In the genomic region with DNA sequence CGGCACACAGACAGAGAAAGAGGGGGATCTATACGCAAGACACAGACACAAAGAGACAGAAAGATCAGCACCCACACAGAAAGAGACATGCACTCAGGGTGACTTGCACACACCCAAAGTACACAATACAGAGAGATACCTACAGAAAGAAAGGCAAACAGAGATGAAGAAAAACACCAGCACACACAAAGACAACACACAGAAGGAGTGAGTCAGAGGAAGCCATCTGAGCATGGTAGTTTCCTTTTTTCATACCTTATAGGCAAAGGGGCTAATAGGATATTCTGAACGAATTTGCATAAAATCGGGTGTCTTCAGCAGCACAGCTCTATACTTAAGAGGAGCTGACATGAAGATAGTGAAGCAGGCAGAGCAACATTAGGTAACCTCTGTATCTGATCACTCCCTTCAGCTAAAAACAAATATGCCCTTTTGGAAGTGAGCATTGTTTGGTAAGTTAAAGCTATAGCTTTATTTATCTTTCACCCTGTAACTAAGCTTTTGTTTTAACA, we compare ENCODE assay signal across 1 cellular context.
TF ChIP-seq lines count a peak whose summit lies in the region.

No MANE protein-coding gene starts in this region.

TF ChIP-seq in HepG2, 621 proteins besides CTCF, POLR2A, EP300 and RAD21 (continued from another document and continues in another):
- no peak for TF ChIP-seq ELF4 (CRISPR knock-in tag; IDR thresholded peaks at IDR 0.05; ENCODE audit: borderline replicate concordance)
- TF ChIP-seq, protein P1, sequence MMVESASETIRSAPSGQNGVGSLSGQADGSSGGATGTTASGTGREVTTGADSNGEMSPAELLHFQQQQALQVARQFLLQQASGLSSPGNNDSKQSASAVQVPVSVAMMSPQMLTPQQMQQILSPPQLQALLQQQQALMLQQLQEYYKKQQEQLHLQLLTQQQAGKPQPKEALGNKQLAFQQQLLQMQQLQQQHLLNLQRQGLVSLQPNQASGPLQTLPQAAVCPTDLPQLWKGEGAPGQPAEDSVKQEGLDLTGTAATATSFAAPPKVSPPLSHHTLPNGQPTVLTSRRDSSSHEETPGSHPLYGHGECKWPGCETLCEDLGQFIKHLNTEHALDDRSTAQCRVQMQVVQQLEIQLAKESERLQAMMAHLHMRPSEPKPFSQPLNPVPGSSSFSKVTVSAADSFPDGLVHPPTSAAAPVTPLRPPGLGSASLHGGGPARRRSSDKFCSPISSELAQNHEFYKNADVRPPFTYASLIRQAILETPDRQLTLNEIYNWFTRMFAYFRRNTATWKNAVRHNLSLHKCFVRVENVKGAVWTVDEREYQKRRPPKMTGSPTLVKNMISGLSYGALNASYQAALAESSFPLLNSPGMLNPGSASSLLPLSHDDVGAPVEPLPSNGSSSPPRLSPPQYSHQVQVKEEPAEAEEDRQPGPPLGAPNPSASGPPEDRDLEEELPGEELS (CRISPR knock-in tag; IDR thresholded peaks at IDR 0.05) = peak; percentile 82
- TF ChIP-seq NONO (IDR thresholded peaks at IDR 0.05) = no peak
- TF ChIP-seq NONO (CRISPR knock-in tag; conservative IDR thresholded peaks at IDR 0.05) = no peak
- TF ChIP-seq ZNF607 (CRISPR knock-in tag; IDR thresholded peaks at IDR 0.05; ENCODE audit: borderline replicate concordance) = no peak
- TF ChIP-seq, protein P2, sequence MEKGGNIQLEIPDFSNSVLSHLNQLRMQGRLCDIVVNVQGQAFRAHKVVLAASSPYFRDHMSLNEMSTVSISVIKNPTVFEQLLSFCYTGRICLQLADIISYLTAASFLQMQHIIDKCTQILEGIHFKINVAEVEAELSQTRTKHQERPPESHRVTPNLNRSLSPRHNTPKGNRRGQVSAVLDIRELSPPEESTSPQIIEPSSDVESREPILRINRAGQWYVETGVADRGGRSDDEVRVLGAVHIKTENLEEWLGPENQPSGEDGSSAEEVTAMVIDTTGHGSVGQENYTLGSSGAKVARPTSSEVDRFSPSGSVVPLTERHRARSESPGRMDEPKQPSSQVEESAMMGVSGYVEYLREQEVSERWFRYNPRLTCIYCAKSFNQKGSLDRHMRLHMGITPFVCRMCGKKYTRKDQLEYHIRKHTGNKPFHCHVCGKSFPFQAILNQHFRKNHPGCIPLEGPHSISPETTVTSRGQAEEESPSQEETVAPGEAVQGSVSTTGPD (CRISPR knock-in tag; IDR thresholded peaks at IDR 0.05) = no peak
- no peak for TF ChIP-seq CENPX (CRISPR knock-in tag; IDR thresholded peaks at IDR 0.05)
- no peak for TF ChIP-seq REL (CRISPR knock-in tag; conservative IDR thresholded peaks at IDR 0.05)
- TF ChIP-seq RXRA (CRISPR knock-in tag; IDR thresholded peaks at IDR 0.05) = no peak
- no peak for TF ChIP-seq YEATS2 (CRISPR knock-in tag; IDR thresholded peaks at IDR 0.05; ENCODE audit: borderline replicate concordance)
- TF ChIP-seq RFXAP (CRISPR knock-in tag; IDR thresholded peaks at IDR 0.05; ENCODE audit: borderline replicate concordance) = no peak
- TF ChIP-seq ZFP37 (CRISPR knock-in tag; IDR thresholded peaks at IDR 0.05; ENCODE audit: borderline replicate concordance) = no peak
- TF ChIP-seq, protein P3, sequence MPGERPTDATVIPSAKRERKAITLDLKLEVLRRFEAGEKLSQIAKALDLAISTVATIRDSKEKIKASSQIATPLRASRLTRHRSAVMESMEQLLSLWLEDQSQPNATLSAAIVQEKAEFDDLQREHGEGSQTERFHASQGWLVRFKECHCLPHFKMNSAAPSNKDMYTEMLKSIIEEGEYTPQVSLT (CRISPR knock-in tag; IDR thresholded peaks at IDR 0.05; ENCODE audit: borderline replicate concordance, low read depth) = no peak
- no peak for TF ChIP-seq ZNF788 (CRISPR knock-in tag; IDR thresholded peaks at IDR 0.05; ENCODE audit: borderline replicate concordance)
- no peak for TF ChIP-seq YY1 (IDR thresholded peaks at IDR 0.05; ENCODE audit: insufficient read depth, insufficient replicate concordance, low read depth, low read length)
- peak; percentile 52; the same call in 1 of the 2 replicates for TF ChIP-seq ETV5 (CRISPR knock-in tag; IDR thresholded peaks at IDR 0.05; ENCODE audit: borderline replicate concordance)
- TF ChIP-seq, protein P4, sequence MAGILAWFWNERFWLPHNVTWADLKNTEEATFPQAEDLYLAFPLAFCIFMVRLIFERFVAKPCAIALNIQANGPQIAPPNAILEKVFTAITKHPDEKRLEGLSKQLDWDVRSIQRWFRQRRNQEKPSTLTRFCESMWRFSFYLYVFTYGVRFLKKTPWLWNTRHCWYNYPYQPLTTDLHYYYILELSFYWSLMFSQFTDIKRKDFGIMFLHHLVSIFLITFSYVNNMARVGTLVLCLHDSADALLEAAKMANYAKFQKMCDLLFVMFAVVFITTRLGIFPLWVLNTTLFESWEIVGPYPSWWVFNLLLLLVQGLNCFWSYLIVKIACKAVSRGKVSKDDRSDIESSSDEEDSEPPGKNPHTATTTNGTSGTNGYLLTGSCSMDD (CRISPR knock-in tag; IDR thresholded peaks at IDR 0.05) = no peak
- TF ChIP-seq, protein P5, sequence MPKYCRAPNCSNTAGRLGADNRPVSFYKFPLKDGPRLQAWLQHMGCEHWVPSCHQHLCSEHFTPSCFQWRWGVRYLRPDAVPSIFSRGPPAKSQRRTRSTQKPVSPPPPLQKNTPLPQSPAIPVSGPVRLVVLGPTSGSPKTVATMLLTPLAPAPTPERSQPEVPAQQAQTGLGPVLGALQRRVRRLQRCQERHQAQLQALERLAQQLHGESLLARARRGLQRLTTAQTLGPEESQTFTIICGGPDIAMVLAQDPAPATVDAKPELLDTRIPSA (CRISPR knock-in tag; IDR thresholded peaks at IDR 0.05; ENCODE audit: borderline replicate concordance) = no peak
- TF ChIP-seq MXD4 (CRISPR knock-in tag; IDR thresholded peaks at IDR 0.05) = no peak
- no peak for TF ChIP-seq SALL2 (CRISPR knock-in tag; IDR thresholded peaks at IDR 0.05)
- peak; percentile 61 for TF ChIP-seq HNF4G (IDR thresholded peaks at IDR 0.05; ENCODE audit: borderline replicate concordance, low read depth, low read length)
- no peak for TF ChIP-seq HNF4G (CRISPR knock-in tag; IDR thresholded peaks at IDR 0.05; ENCODE audit: borderline replicate concordance, low read depth)
- TF ChIP-seq HOXA9 (CRISPR knock-in tag; IDR thresholded peaks at IDR 0.05; ENCODE audit: borderline replicate concordance) = no peak
- TF ChIP-seq CBFB (CRISPR knock-in tag; IDR thresholded peaks at IDR 0.05) = no peak
- TF ChIP-seq ZNF619 (CRISPR knock-in tag; IDR thresholded peaks at IDR 0.05) = no peak
- TF ChIP-seq ZFP36 (IDR thresholded peaks at IDR 0.05; ENCODE audit: borderline replicate concordance, low read depth, low read length, partially characterized antibody) = no peak
- TF ChIP-seq ZNF777 (CRISPR knock-in tag; IDR thresholded peaks at IDR 0.05) = no peak
- TF ChIP-seq, protein P6, sequence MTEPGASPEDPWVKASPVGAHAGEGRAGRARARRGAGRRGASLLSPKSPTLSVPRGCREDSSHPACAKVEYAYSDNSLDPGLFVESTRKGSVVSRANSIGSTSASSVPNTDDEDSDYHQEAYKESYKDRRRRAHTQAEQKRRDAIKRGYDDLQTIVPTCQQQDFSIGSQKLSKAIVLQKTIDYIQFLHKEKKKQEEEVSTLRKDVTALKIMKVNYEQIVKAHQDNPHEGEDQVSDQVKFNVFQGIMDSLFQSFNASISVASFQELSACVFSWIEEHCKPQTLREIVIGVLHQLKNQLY (CRISPR knock-in tag; IDR thresholded peaks at IDR 0.05) = peak; percentile 55; the same call in 1 of the 2 replicates
- TF ChIP-seq ATAD3A (CRISPR knock-in tag; IDR thresholded peaks at IDR 0.05) = no peak
- TF ChIP-seq, protein P7, sequence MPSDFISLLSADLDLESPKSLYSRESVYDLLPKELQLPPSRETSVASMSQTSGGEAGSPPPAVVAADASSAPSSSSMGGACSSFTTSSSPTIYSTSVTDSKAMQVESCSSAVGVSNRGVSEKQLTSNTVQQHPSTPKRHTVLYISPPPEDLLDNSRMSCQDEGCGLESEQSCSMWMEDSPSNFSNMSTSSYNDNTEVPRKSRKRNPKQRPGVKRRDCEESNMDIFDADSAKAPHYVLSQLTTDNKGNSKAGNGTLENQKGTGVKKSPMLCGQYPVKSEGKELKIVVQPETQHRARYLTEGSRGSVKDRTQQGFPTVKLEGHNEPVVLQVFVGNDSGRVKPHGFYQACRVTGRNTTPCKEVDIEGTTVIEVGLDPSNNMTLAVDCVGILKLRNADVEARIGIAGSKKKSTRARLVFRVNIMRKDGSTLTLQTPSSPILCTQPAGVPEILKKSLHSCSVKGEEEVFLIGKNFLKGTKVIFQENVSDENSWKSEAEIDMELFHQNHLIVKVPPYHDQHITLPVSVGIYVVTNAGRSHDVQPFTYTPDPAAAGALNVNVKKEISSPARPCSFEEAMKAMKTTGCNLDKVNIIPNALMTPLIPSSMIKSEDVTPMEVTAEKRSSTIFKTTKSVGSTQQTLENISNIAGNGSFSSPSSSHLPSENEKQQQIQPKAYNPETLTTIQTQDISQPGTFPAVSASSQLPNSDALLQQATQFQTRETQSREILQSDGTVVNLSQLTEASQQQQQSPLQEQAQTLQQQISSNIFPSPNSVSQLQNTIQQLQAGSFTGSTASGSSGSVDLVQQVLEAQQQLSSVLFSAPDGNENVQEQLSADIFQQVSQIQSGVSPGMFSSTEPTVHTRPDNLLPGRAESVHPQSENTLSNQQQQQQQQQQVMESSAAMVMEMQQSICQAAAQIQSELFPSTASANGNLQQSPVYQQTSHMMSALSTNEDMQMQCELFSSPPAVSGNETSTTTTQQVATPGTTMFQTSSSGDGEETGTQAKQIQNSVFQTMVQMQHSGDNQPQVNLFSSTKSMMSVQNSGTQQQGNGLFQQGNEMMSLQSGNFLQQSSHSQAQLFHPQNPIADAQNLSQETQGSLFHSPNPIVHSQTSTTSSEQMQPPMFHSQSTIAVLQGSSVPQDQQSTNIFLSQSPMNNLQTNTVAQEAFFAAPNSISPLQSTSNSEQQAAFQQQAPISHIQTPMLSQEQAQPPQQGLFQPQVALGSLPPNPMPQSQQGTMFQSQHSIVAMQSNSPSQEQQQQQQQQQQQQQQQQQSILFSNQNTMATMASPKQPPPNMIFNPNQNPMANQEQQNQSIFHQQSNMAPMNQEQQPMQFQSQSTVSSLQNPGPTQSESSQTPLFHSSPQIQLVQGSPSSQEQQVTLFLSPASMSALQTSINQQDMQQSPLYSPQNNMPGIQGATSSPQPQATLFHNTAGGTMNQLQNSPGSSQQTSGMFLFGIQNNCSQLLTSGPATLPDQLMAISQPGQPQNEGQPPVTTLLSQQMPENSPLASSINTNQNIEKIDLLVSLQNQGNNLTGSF (CRISPR knock-in tag; IDR thresholded peaks at IDR 0.05) = no peak
- no peak for TF ChIP-seq REPIN1 (CRISPR knock-in tag; IDR thresholded peaks at IDR 0.05; ENCODE audit: borderline replicate concordance, low read depth)
- no peak for TF ChIP-seq ETV6 (CRISPR knock-in tag; conservative IDR thresholded peaks at IDR 0.05)
- TF ChIP-seq, protein P8, sequence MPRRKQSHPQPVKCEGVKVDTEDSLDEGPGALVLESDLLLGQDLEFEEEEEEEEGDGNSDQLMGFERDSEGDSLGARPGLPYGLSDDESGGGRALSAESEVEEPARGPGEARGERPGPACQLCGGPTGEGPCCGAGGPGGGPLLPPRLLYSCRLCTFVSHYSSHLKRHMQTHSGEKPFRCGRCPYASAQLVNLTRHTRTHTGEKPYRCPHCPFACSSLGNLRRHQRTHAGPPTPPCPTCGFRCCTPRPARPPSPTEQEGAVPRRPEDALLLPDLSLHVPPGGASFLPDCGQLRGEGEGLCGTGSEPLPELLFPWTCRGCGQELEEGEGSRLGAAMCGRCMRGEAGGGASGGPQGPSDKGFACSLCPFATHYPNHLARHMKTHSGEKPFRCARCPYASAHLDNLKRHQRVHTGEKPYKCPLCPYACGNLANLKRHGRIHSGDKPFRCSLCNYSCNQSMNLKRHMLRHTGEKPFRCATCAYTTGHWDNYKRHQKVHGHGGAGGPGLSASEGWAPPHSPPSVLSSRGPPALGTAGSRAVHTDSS (CRISPR knock-in tag; conservative IDR thresholded peaks at IDR 0.05) = no peak
- peak; percentile 56 for TF ChIP-seq NCOA2 (CRISPR knock-in tag; IDR thresholded peaks at IDR 0.05)
- no peak for TF ChIP-seq ZNF234 (CRISPR knock-in tag; conservative IDR thresholded peaks at IDR 0.05)
- TF ChIP-seq, protein P9, sequence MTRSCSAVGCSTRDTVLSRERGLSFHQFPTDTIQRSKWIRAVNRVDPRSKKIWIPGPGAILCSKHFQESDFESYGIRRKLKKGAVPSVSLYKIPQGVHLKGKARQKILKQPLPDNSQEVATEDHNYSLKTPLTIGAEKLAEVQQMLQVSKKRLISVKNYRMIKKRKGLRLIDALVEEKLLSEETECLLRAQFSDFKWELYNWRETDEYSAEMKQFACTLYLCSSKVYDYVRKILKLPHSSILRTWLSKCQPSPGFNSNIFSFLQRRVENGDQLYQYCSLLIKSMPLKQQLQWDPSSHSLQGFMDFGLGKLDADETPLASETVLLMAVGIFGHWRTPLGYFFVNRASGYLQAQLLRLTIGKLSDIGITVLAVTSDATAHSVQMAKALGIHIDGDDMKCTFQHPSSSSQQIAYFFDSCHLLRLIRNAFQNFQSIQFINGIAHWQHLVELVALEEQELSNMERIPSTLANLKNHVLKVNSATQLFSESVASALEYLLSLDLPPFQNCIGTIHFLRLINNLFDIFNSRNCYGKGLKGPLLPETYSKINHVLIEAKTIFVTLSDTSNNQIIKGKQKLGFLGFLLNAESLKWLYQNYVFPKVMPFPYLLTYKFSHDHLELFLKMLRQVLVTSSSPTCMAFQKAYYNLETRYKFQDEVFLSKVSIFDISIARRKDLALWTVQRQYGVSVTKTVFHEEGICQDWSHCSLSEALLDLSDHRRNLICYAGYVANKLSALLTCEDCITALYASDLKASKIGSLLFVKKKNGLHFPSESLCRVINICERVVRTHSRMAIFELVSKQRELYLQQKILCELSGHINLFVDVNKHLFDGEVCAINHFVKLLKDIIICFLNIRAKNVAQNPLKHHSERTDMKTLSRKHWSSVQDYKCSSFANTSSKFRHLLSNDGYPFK (CRISPR knock-in tag; IDR thresholded peaks at IDR 0.05; ENCODE audit: borderline replicate concordance) = no peak
- no peak for TF ChIP-seq CHD2 (IDR thresholded peaks at IDR 0.05; ENCODE audit: low read depth, low read length)
- no peak for TF ChIP-seq CC2D1A (CRISPR knock-in tag; IDR thresholded peaks at IDR 0.05)
- TF ChIP-seq SOX6 (IDR thresholded peaks at IDR 0.05) = no peak
- TF ChIP-seq SOX6 (CRISPR knock-in tag; IDR thresholded peaks at IDR 0.05) = peak; percentile 97
- no peak for TF ChIP-seq ZSCAN30 (CRISPR knock-in tag; IDR thresholded peaks at IDR 0.05)
- no peak for TF ChIP-seq MLLT10 (CRISPR knock-in tag; IDR thresholded peaks at IDR 0.05)
- TF ChIP-seq FOXJ3 (CRISPR knock-in tag; IDR thresholded peaks at IDR 0.05; ENCODE audit: borderline replicate concordance) = peak; percentile 53; the same call in 1 of the 2 replicates
- no peak for TF ChIP-seq TOPORS (CRISPR knock-in tag; IDR thresholded peaks at IDR 0.05)
